In genomic region chr5:147509710-147510651, GRCh38 we compare ENCODE assay signal across 1 cellular context.
A peak's percentile ranks its signal among the peaks of the same experiment; 100 is the strongest.
TF ChIP-seq lines count a peak whose summit lies in the region.

TSS of gene DPYSL3 (minus strand) at chr5:147510068. CDS start at chr5:147509858, 210 bp downstream.

TF ChIP-seq in HepG2, 621 proteins besides CTCF, POLR2A, EP300 and RAD21 (continued from another document):
- TF ChIP-seq ZNF687 (CRISPR knock-in tag; IDR thresholded peaks at IDR 0.05) = 0 out of 2 replicates have a peak, but pooled peaks have one; percentile 6
- TF ChIP-seq ZBTB43 (CRISPR knock-in tag; conservative IDR thresholded peaks at IDR 0.05) = no peak
- no peak for TF ChIP-seq JUN (CRISPR knock-in tag; IDR thresholded peaks at IDR 0.05)
- no peak for TF ChIP-seq ZNF30 (CRISPR knock-in tag; IDR thresholded peaks at IDR 0.05)
- TF ChIP-seq SP140L (CRISPR knock-in tag; IDR thresholded peaks at IDR 0.05; ENCODE audit: borderline replicate concordance) = no peak
- no peak for TF ChIP-seq ELK4 (CRISPR knock-in tag; IDR thresholded peaks at IDR 0.05; ENCODE audit: borderline replicate concordance)
- TF ChIP-seq MIER2 (CRISPR knock-in tag; IDR thresholded peaks at IDR 0.05) = no peak
- no peak for TF ChIP-seq ZNF768 (CRISPR knock-in tag; IDR thresholded peaks at IDR 0.05)
- TF ChIP-seq AKNA (CRISPR knock-in tag; IDR thresholded peaks at IDR 0.05; ENCODE audit: borderline replicate concordance) = no peak
- no peak for TF ChIP-seq PAF1 (CRISPR knock-in tag; IDR thresholded peaks at IDR 0.05)
- no peak for TF ChIP-seq CBX2 (IDR thresholded peaks at IDR 0.05; ENCODE audit: low read depth, low read length)
- TF ChIP-seq CBX2 (CRISPR knock-in tag; IDR thresholded peaks at IDR 0.05; ENCODE audit: low read depth) = no peak
